ENCODE assay signal across 11 cellular contexts in the genomic region with DNA sequence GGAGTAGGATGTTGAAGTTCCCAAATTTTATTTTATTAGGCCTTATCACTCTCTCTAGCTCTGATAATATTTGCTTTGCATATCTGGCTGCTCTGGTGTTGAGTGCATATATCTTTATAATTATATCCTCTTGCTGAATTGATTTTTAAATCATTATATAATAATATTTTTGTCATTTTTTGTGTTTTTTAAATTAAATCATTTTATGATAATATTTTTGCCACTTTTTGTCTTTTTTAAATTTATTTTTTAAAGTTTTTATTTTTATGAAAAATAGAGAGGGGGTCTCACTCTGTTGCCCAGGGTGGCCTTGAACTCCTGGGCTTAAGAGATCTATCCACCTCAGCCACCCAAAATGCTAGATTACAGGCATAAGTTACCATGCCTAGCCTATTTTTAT. TPM values are rescaled to one million over a fixed set of nuclear protein-coding genes. Genes with fewer than 3 reads are reported as not detected.
"Had no signal": no experiment of that assay in that cellular context is flagged by ENCODE, and none has a peak within 500 bp of the region (broad histone marks: within the 10 kb centered on the region; RNA-seq: fewer than 3 reads in every experiment).

No MANE protein-coding gene starts in this region.

- ATAC-seq: HCT116, HepG2 had no signal

- H3K27me3 Mint-ChIP-seq: IgD-negative memory B cell had no signal

- H3K4me3 ChIP-seq: GM23248, HAP-1 had no signal

- H3K27ac Mint-ChIP-seq: HFFc6, IgD-negative memory B cell had no signal

- DNase-seq: GM23248, GOT3, H7, HFFc6 had no signal

- H3K4me1 Mint-ChIP-seq: IgD-negative memory B cell had no signal

- H3K9me3 ChIP-seq: HAP-1 had no signal

- H3K4me3 Mint-ChIP-seq: HFFc6, IgD-negative memory B cell had no signal

- H3K36me3 Mint-ChIP-seq: IgD-negative memory B cell had no signal

- FAIRE-seq: HepG2 had no signal

- H3K27ac ChIP-seq: GM23248, HL-60 had no signal

- H3K36me3 ChIP-seq: HAP-1 had no signal

- H3K4me1 ChIP-seq: HAP-1 had no signal

RNA-seq across cellular contexts. Expression of a gene that starts 34.5 kb away (rescaled TPM):
- total RNA-seq: GM23248, H4, H7, HepG2, HFFc6, HT1080 had no signal
- polyA plus RNA-seq: GM23248, HepG2, IgD-negative memory B cell had no signal
